ENCODE assay signal across 8 cellular contexts in genomic region chr16:8675183-8676159, GRCh38. TPM values are rescaled to one million over a fixed set of nuclear protein-coding genes. Genes with fewer than 3 reads are reported as not detected.
DNase-seq lines count a peak whose midpoint lies in the region; TF ChIP-seq lines count a peak whose summit lies in the region.

No MANE protein-coding gene starts in this region.

- H3K27me3 Mint-ChIP-seq in CD14-positive monocyte (ENCODE audit: low read depth in 3 of 3), result peaks cover 4 to 10% (median 5%) of the 10 kb centered on the region in 3 donors
- no peaks in the 10 kb centered on the region for H3K27me3 Mint-ChIP-seq in activated naive CD8-positive, alpha-beta T cell treated with anti-CD3 and anti-CD28 coated beads for 36 hours
- H3K27me3 Mint-ChIP-seq in stimulated activated naive CD8-positive, alpha-beta T cell treated with anti-CD3 and anti-CD28 coated beads, Interleukin-15, Interleukin-2, amounts not matched to agents 100 ng/mL and 50 ng/mL, for 24 hours, result no peaks in the 10 kb centered on the region

- TF ChIP-seq CTCF in CD14-positive monocyte (IDR thresholded peaks at IDR 0.05) (no peak), Peyer's patch (IDR thresholded peaks at IDR 0.05) (no peak)

- H3K27ac ChIP-seq in Peyer's patch, result no peak overlapping the region

- peak overlapping the region; percentile 77 to 90 for H3K4me3 Mint-ChIP-seq in CD14-positive monocyte
- H3K4me3 Mint-ChIP-seq in activated naive CD8-positive, alpha-beta T cell treated with anti-CD3 and anti-CD28 coated beads for 36 hours, result peak overlapping the region; percentile 88
- H3K4me3 Mint-ChIP-seq in stimulated activated naive CD8-positive, alpha-beta T cell treated with anti-CD3 and anti-CD28 coated beads, Interleukin-15, Interleukin-2, amounts not matched to agents 100 ng/mL and 50 ng/mL, for 24 hours, result peak overlapping the region; percentile 82

- H3K4me1 Mint-ChIP-seq in CD14-positive monocyte, result peaks cover 13% of the 10 kb centered on the region
- H3K4me1 Mint-ChIP-seq in activated naive CD8-positive, alpha-beta T cell treated with anti-CD3 and anti-CD28 coated beads for 36 hours, result peaks cover 14% of the 10 kb centered on the region
- peaks cover 41% of the 10 kb centered on the region for H3K4me1 Mint-ChIP-seq in stimulated activated naive CD8-positive, alpha-beta T cell treated with anti-CD3 and anti-CD28 coated beads, Interleukin-15, Interleukin-2, amounts not matched to agents 100 ng/mL and 50 ng/mL, for 24 hours (ENCODE audit: low read depth)

- H3K36me3 ChIP-seq in Peyer's patch (no peaks in the 10 kb centered on the region), mucosa of stomach (ENCODE audit: control insufficient read depth, insufficient read depth, low read length) (no peaks in the 10 kb centered on the region)

- peak overlapping the region in 3 of 7 donors; percentile 18 to 80 (median 41) for H3K27ac Mint-ChIP-seq in CD14-positive monocyte
- peak overlapping the region; percentile 85 for H3K27ac Mint-ChIP-seq in activated naive CD8-positive, alpha-beta T cell treated with anti-CD3 and anti-CD28 coated beads for 36 hours
- peak overlapping the region; percentile 85 for H3K27ac Mint-ChIP-seq in stimulated activated naive CD8-positive, alpha-beta T cell treated with anti-CD3 and anti-CD28 coated beads, Interleukin-15, Interleukin-2, amounts not matched to agents 100 ng/mL and 50 ng/mL, for 24 hours

- H3K4me3 ChIP-seq in Peyer's patch (peak overlapping the region; percentile 58 to 82 (median 64)), mucosa of stomach (ENCODE audit: low read length) (peak overlapping the region; percentile 71)

- peaks cover 22 to 39% of the 10 kb centered on the region in 2 donors for H3K36me3 Mint-ChIP-seq in CD14-positive monocyte
- H3K36me3 Mint-ChIP-seq in activated naive CD8-positive, alpha-beta T cell treated with anti-CD3 and anti-CD28 coated beads for 36 hours, result peaks cover 15% of the 10 kb centered on the region
- peaks cover 15% of the 10 kb centered on the region for H3K36me3 Mint-ChIP-seq in stimulated activated naive CD8-positive, alpha-beta T cell treated with anti-CD3 and anti-CD28 coated beads, Interleukin-15, Interleukin-2, amounts not matched to agents 100 ng/mL and 50 ng/mL, for 24 hours (ENCODE audit: low read depth)

- H3K9ac ChIP-seq in mucosa of stomach (ENCODE audit: low read length), result peak overlapping the region; percentile 83

- no peak for DNase-seq in CD14-positive monocyte (ENCODE audit: low spot score)
- no peak for DNase-seq in Peyer's patch
- DNase-seq in activated naive CD8-positive, alpha-beta T cell treated with anti-CD3 and anti-CD28 coated beads for 36 hours, result peak; percentile 74
- DNase-seq in putamen (ENCODE audit: low spot score), result no peak
- no peak for DNase-seq in NCI-H1436 treated with DMSO at 0.1 percent for 48 hours (lab: John Stamatoyannopoulos, UW)
- no peak for DNase-seq in NCI-H2171 (lab: John Stamatoyannopoulos, UW)

- intact Hi-C loops in CD14-positive monocyte (cut with micrococcal nuclease), result loop anchor here (2.0 to 10.0 kb wide), 4 partner anchors 59 to 189 kb away; partner anchors contain the start of genes CARHSP1 (in 1 of the 2), PMM2 (in 1 of the 2) and TMEM186 (in 1 of the 2)

- H3K27me3 ChIP-seq in Peyer's patch, result no peaks in the 10 kb centered on the region
- no peaks in the 10 kb centered on the region for H3K27me3 ChIP-seq in mucosa of stomach (ENCODE audit: control insufficient read depth, insufficient read depth, low read length)

- H3K4me1 ChIP-seq in Peyer's patch (peaks cover 0 to 9% (median 4%) of the 10 kb centered on the region in 4 donors), mucosa of stomach (ENCODE audit: control insufficient read depth, insufficient read depth, low read length) (peaks cover 32% of the 10 kb centered on the region)

- peaks cover 4 to 9% (median 6%) of the 10 kb centered on the region in 7 donors for H3K9me3 Mint-ChIP-seq in CD14-positive monocyte
- peaks cover 8% of the 10 kb centered on the region for H3K9me3 Mint-ChIP-seq in activated naive CD8-positive, alpha-beta T cell treated with anti-CD3 and anti-CD28 coated beads for 36 hours
- H3K9me3 Mint-ChIP-seq in stimulated activated naive CD8-positive, alpha-beta T cell treated with anti-CD3 and anti-CD28 coated beads, Interleukin-15, Interleukin-2, amounts not matched to agents 100 ng/mL and 50 ng/mL, for 24 hours, result peaks cover 8% of the 10 kb centered on the region

- H3K9me3 ChIP-seq in Peyer's patch (no peaks in the 10 kb centered on the region), mucosa of stomach (ENCODE audit: control insufficient read depth, low read length) (no peaks in the 10 kb centered on the region)

- no peak for TF ChIP-seq POLR2A in Peyer's patch (IDR thresholded peaks at IDR 0.05)

RNA-seq across cellular contexts. Expression of gene ABAT, which starts 1.1 kb away (rescaled TPM):
- 1 to 10 TPM; 4.9 to 8.7 TPM for polyA plus RNA-seq in CD14-positive monocyte
- total RNA-seq in Peyer's patch, result 10 to 100 TPM in 3 of 4 donors, 1 to 10 TPM in 1; 8.3 to 33.5 (median 29.0) TPM
- total RNA-seq in activated naive CD8-positive, alpha-beta T cell treated with anti-CD3 and anti-CD28 coated beads for 36 hours, result 1 to 10 TPM; 4.1 to 4.8 TPM

RNA-seq across cellular contexts. Expression of gene METTL22, which starts 54.0 kb away (rescaled TPM):
- polyA plus RNA-seq in CD14-positive monocyte, result 10 to 100 TPM; 36.0 to 44.0 TPM
- total RNA-seq in Peyer's patch, result 10 to 100 TPM; 25.0 to 86.5 (median 59.0) TPM
- total RNA-seq in activated naive CD8-positive, alpha-beta T cell treated with anti-CD3 and anti-CD28 coated beads for 36 hours, result 10 to 100 TPM; 25.0 to 26.8 TPM
